7 cellular contexts compared by ENCODE assay signal in the genomic region with DNA sequence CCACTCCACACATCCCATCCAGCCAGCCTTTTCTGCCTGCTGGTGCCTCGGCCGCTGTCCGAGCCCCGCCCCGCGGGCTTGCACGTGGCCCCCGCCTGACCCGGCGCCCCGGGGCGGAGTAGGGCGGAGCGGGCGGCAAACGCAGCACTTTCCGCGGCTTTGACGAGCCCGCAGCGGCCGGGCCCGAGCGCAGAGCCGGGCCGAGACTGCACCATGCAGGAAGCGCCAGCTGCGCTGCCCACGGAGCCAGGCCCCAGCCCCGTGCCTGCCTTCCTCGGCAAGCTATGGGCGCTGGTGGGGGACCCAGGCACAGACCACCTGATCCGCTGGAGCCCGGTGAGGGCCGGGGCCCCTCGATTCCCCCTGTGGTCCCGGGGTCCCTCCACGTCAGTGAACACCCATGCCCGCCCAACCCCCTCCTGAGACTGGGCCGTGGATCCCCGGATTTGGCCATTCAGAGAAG. TPM values are rescaled to one million over a fixed set of nuclear protein-coding genes. Genes with fewer than 3 reads are reported as not detected.
DNase-seq lines count a peak whose midpoint lies in the region; ATAC-seq and TF ChIP-seq lines count a peak whose summit lies in the region.

A gene with protein sequence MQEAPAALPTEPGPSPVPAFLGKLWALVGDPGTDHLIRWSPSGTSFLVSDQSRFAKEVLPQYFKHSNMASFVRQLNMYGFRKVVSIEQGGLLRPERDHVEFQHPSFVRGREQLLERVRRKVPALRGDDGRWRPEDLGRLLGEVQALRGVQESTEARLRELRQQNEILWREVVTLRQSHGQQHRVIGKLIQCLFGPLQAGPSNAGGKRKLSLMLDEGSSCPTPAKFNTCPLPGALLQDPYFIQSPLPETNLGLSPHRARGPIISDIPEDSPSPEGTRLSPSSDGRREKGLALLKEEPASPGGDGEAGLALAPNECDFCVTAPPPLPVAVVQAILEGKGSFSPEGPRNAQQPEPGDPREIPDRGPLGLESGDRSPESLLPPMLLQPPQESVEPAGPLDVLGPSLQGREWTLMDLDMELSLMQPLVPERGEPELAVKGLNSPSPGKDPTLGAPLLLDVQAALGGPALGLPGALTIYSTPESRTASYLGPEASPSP (plus strand): TSS at position 147 of the 463 bp plus-strand sequence. CDS start 67 bp downstream, at position 214.

- ATAC-seq in natural killer cell (no peak), HG02610 (IDR thresholded peaks at IDR 0.05; ENCODE audit: unreplicated experiment) (no peak)

- peak; percentile 28 for TF ChIP-seq POLR2A in esophagus muscularis mucosa (IDR thresholded peaks at IDR 0.05; ENCODE audit: low read depth)

- peak within 1 kb of the TSS; percentile 21; the same call in 1 of the 2 replicates for H3K9ac ChIP-seq in GM23248

- H3K27ac ChIP-seq in GM23248 = no peak within 1 kb of the TSS
- peak within 1 kb of the TSS; percentile 80 to 97 (median 90) for H3K27ac ChIP-seq in esophagus muscularis mucosa (replicated peaks in 1 of 4)

- TF ChIP-seq CTCF in esophagus muscularis mucosa (IDR thresholded peaks at IDR 0.05) (no peak), natural killer cell (IDR thresholded peaks at IDR 0.05) (no peak)

- H2AFZ ChIP-seq in GM23248 = 0 out of 2 replicates have a peak within 1 kb of the TSS, but pooled peaks have one; percentile 50

- H3K4me2 ChIP-seq in GM23248 (ENCODE audit: unreplicated experiment) = peak within 1 kb of the TSS; percentile 69

- in situ Hi-C loops in GM23248 (cut with MboI) = loop anchor here (25.0 kb wide), 1 partner anchor 202 kb away; a partner anchor contains a TSS

- no peaks in the 10 kb centered on the region for H3K36me3 Mint-ChIP-seq in natural killer cell

- H3K27ac Mint-ChIP-seq in natural killer cell = no peak within 1 kb of the TSS

- H3K9me3 Mint-ChIP-seq in natural killer cell = no peaks in the 10 kb centered on the region

- H3K27me3 Mint-ChIP-seq in natural killer cell (ENCODE audit: low read depth in 2 of 2) = peaks cover 16 to 49% of the 10 kb centered on the region in 2 donors

- H3K4me1 ChIP-seq in GM23248 (ENCODE audit: insufficient read depth) (no peaks in the 10 kb centered on the region), esophagus muscularis mucosa (peaks cover 66 to 98% (median 87%) of the 10 kb centered on the region in 4 donors)

- intact Hi-C loops in esophagus muscularis mucosa (cut with DNase I) (no loop called here), natural killer cell (cut with micrococcal nuclease) (no loop called here)

- 6 to 10% methylated on average over 11 to 41 of the region's 41 CpGs for WGBS in GM23248 (ENCODE audit: low coverage in 1 of 2, low lambda C conversion rate in 2 of 2, missing lambda C conversion rate in 2 of 2), 2 experiments
- no CpG with 5 or more reads among the region's 41 CpGs for WGBS in esophagus muscularis mucosa

- H3K9me3 ChIP-seq in GM23248 (ENCODE audit: low read depth) = no peaks in the 10 kb centered on the region
- H3K9me3 ChIP-seq in esophagus muscularis mucosa = no peaks in the 10 kb centered on the region

- peaks cover 7 to 20% of the 10 kb centered on the region in 2 donors for H3K4me1 Mint-ChIP-seq in natural killer cell

- H3K79me2 ChIP-seq in GM23248 (ENCODE audit: insufficient read depth) = 0 out of 2 replicates have a peak, but pooled peaks cover 4% of the 10 kb centered on the region

- H3K36me3 ChIP-seq in GM23248 (ENCODE audit: low read depth) (no peaks in the 10 kb centered on the region), esophagus muscularis mucosa (peaks cover 0 to 11% (median 4%) of the 10 kb centered on the region in 4 donors)

- no peaks in the 10 kb centered on the region for H4K20me1 ChIP-seq in GM23248 (ENCODE audit: insufficient read depth)

- peak; percentile 78 for DNase-seq in GM23248
- DNase-seq in RPMI7951 (ENCODE audit: low read depth) = peak; percentile 56
- no peak for DNase-seq in esophagus muscularis mucosa (ENCODE audit: extremely low spot score)
- DNase-seq in natural killer cell = no peak
- DNase-seq in NCI-H1105 treated with DMSO at 0.1 percent for 48 hours (lab: John Stamatoyannopoulos, UW) = no peak
- no peak for DNase-seq in NCI-H2029 (lab: John Stamatoyannopoulos, UW)

- H3K4me3 Mint-ChIP-seq in natural killer cell = peak within 1 kb of the TSS; percentile 65

- TF ChIP-seq EP300 in esophagus muscularis mucosa (IDR thresholded peaks at IDR 0.05) = no peak

- H3K4me3 ChIP-seq in GM23248 = peak within 1 kb of the TSS; percentile 49
- H3K4me3 ChIP-seq in esophagus muscularis mucosa = peak within 1 kb of the TSS; percentile 53 to 57 (median 54)

- no peaks in the 10 kb centered on the region for H3K27me3 ChIP-seq in GM23248 (replicated peaks; ENCODE audit: insufficient read depth)
- peaks cover 0 to 36% (median 2%) of the 10 kb centered on the region in 4 donors for H3K27me3 ChIP-seq in esophagus muscularis mucosa

- no peaks in the 10 kb centered on the region for H3F3A ChIP-seq in GM23248 (ENCODE audit: insufficient read depth)

- H3K9me2 ChIP-seq in GM23248 (ENCODE audit: insufficient read depth) = no peaks in the 10 kb centered on the region

RNA-seq across cellular contexts. Expression of the gene that starts here (rescaled TPM):
- 6.4 and 10.8 TPM in 2 replicates for total RNA-seq in GM23248 (2014; rRNA removed; shearing (Covaris generic))
- 1.8 and 3.0 TPM in 2 replicates for polyA plus RNA-seq in GM23248 (2016; fragmentation: Nextera tagmentation; extraction: Ambion mirVana)
- 3.7 and 4.7 TPM in 2 replicates for total RNA-seq in RPMI7951 (2014; rRNA removed; shearing (Covaris generic))
- total RNA-seq in esophagus muscularis mucosa = 10 to 100 TPM; 27.3 to 61.9 (median 41.1) TPM
- total RNA-seq in natural killer cell = 1 to 10 TPM; 6.9 to 8.3 (median 7.3) TPM

Comparison
In these comparisons a context has a peak if more than half of its experiments do, and no peak if none do; other contexts are left out.
1. DNase-seq: peak in GM23248 (single experiment) and RPMI7951 (single experiment); none in esophagus muscularis mucosa (single experiment), natural killer cell (single experiment), NCI-H1105 treated with DMSO at 0.1 percent for 48 hours (single experiment) and NCI-H2029 (single experiment).